ENCODE assay signal across 11 cellular contexts in the genomic region with DNA sequence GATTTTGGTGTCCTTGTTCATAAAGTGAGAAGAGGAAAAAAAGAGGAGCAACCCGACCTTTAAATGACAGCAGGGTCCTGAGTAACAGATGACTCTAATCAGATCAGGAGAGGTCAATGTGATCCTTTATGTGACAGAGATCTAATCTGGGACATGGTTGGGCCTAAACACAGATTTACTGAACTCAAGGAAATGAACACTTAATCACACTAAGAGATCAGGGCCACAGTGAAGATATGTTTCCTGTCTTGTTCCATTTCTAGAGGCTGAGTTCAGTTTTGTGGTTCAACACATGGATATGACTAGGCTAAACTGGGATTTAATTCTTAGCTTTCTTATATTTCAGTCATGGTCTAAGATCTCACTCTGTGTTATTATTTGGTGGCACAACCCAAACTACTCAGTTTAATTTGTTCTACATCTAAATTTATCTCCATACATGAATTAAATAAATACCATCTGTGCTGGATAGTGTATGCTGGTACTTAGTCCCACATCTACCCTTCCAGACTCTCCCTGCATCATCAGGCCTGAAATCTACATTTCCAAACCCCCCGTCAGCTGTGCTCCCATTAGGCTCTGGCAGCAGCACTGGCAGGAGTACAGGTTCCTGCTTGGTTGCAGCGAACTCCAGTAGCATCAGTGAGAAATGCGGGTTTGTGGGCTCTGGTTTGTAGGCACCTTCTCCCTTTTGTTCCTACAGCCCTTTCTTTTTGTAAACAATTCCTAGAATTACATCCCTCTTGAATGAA. TPM values are rescaled to one million over a fixed set of nuclear protein-coding genes. Genes with fewer than 3 reads are reported as not detected.
A peak's percentile ranks its signal among the peaks of the same experiment; 100 is the strongest.
DNase-seq lines count a peak whose midpoint lies in the region; ATAC-seq and TF ChIP-seq lines count a peak whose summit lies in the region.
"Had no signal": no experiment of that assay in that cellular context is flagged by ENCODE, and none has a peak within 500 bp of the region (broad histone marks: within the 10 kb centered on the region; RNA-seq: fewer than 3 reads in every experiment).

No MANE protein-coding gene starts in this region.

- peak overlapping the region in 6 of 11 experiments; percentile 4 to 52 (median 34); a peak in 7 of 22 replicates for H3K27ac ChIP-seq in BLaER1 treated with 17β-estradiol and CSF1 and Interleukin-3, amounts not matched to agents 10 nM and 100 nM
- peak overlapping the region; percentile 30; the same call in 1 of the 2 replicates for H3K27ac ChIP-seq in DND-41 (ENCODE audit: low read length)
- H3K27ac ChIP-seq: ascending aorta had no signal

- H3K4me2 ChIP-seq in BLaER1 treated with 17β-estradiol and CSF1 and Interleukin-3, amounts not matched to agents 10 nM and 100 nM: peak overlapping the region; percentile 20 to 61 (median 52); a peak in 21 of 22 replicates
- peak overlapping the region; percentile 16; the same call in 1 of the 2 replicates for H3K4me2 ChIP-seq in DND-41 (ENCODE audit: insufficient read depth, low read length)

- H3K9ac ChIP-seq in BLaER1 treated with 17β-estradiol and CSF1 and Interleukin-3, amounts not matched to agents 10 nM and 100 nM: peak overlapping the region in 1 of 11 experiments; percentile 4; a peak in 1 of 22 replicates
- H3K9ac ChIP-seq in DND-41 (ENCODE audit: low read depth, low read length): no peak overlapping the region

- H3K36me3 ChIP-seq in BLaER1 treated with 17β-estradiol and CSF1 and Interleukin-3, amounts not matched to agents 10 nM and 100 nM: peaks cover 0 to 11% (median 0%) of the 10 kb centered on the region in 11 experiments; a peak in 1 of 22 replicates
- H3K36me3 ChIP-seq in DND-41 (ENCODE audit: insufficient read depth, low read length): peaks cover 2% of the 10 kb centered on the region; the same call in 1 of the 2 replicates
- H3K36me3 ChIP-seq: ascending aorta had no signal

- peaks cover 100% of the 10 kb centered on the region for H3K79me2 ChIP-seq in DND-41 (ENCODE audit: insufficient read depth, low read length)

- TF ChIP-seq CTCF in DND-41 (IDR thresholded peaks at IDR 0.05; ENCODE audit: borderline replicate concordance, extremely low read depth, low read length, poor library complexity, severe bottlenecking): no peak
- no peak for TF ChIP-seq CTCF in fibroblast of villous mesenchyme (IDR thresholded peaks at IDR 0.05; ENCODE audit: insufficient read depth, low read depth, low read length)

- H3K4me3 ChIP-seq in BLaER1 treated with 17β-estradiol and CSF1 and Interleukin-3, amounts not matched to agents 10 nM and 100 nM: no peak overlapping the region
- H3K4me3 ChIP-seq in DND-41 (ENCODE audit: low read depth in 1 of 2, low read length in 2 of 2) (no peak overlapping the region), fibroblast of villous mesenchyme (ENCODE audit: low read depth, low read length) (no peak overlapping the region)
- H3K4me3 ChIP-seq: ascending aorta had no signal

- H4K20me1 ChIP-seq in BLaER1 treated with 17β-estradiol and CSF1 and Interleukin-3, amounts not matched to agents 10 nM and 100 nM: peaks cover 0 to 57% (median 0%) of the 10 kb centered on the region in 11 experiments; a peak in 9 of 22 replicates
- H4K20me1 ChIP-seq in DND-41 (ENCODE audit: insufficient read depth, low read length): peaks cover 74% of the 10 kb centered on the region

- no peak for DNase-seq in DND-41
- peak; percentile 66 for DNase-seq in SK-N-DZ (ENCODE audit: low spot score)
- DNase-seq in fibroblast of villous mesenchyme (ENCODE audit: low read depth): peak; percentile 17
- no peak for DNase-seq in hepatic stellate cell (ENCODE audit: low spot score)
- DNase-seq in G401 (ENCODE audit: low spot score): no peak
- DNase-seq: mesendoderm, NCI-H1694, SHP77 had no signal

- in situ Hi-C loops in G401 (cut with HindIII; ENCODE audit: low sequenced_read_pairs): no loop called here

- peaks cover 37 to 58% (median 46%) of the 10 kb centered on the region in 10 experiments for H3K4me1 ChIP-seq in BLaER1 treated with 17β-estradiol and CSF1 and Interleukin-3, amounts not matched to agents 10 nM and 100 nM
- H3K4me1 ChIP-seq in DND-41 (ENCODE audit: insufficient read depth, low read length): peaks cover 22% of the 10 kb centered on the region
- H3K4me1 ChIP-seq: ascending aorta had no signal

- ATAC-seq in DND-41 (ENCODE audit: insufficient read depth, low read depth) (peak; percentile 81), HG03095 (IDR thresholded peaks at IDR 0.05; ENCODE audit: unreplicated experiment) (no peak)

- H2AFZ ChIP-seq in DND-41 (ENCODE audit: low read depth, low read length): no peak overlapping the region

- peaks cover 0 to 17% (median 7%) of the 10 kb centered on the region in 11 experiments; a peak in 9 of 22 replicates for H3K9me3 ChIP-seq in BLaER1 treated with 17β-estradiol and CSF1 and Interleukin-3, amounts not matched to agents 10 nM and 100 nM (replicated peaks in 1 of 11)
- no peaks in the 10 kb centered on the region for H3K9me3 ChIP-seq in DND-41 (ENCODE audit: insufficient read depth, low read length, severe bottlenecking)
- H3K9me3 ChIP-seq: ascending aorta had no signal

- H3K27me3 ChIP-seq in BLaER1 treated with 17β-estradiol and CSF1 and Interleukin-3, amounts not matched to agents 10 nM and 100 nM: no peaks in the 10 kb centered on the region
- no peaks in the 10 kb centered on the region for H3K27me3 ChIP-seq in DND-41 (ENCODE audit: insufficient read depth, low read length, poor library complexity)
- H3K27me3 ChIP-seq: ascending aorta had no signal

RNA-seq across cellular contexts. Expression of gene SFMBT1, which starts 22.6 kb away (rescaled TPM):
- 5.9 and 7.5 TPM in 2 replicates for polyA plus RNA-seq in SK-N-DZ (2014; cell fraction: cytosol; rRNA removed)
- 4.9 and 5.9 TPM in 2 replicates for polyA plus RNA-seq in SK-N-DZ (2014; cell fraction: nucleus; rRNA removed)
- total RNA-seq in fibroblast of villous mesenchyme: 3.9 and 4.8 TPM in 2 replicates
- total RNA-seq in G401 (2014; rRNA removed; shearing (Covaris generic)): 1.2 and 3.6 TPM in 2 replicates

Comparison
In these comparisons a context has a peak if more than half of its experiments do, and no peak if none do; other contexts are left out.
1. DNase-seq: peak in SK-N-DZ (single experiment) and fibroblast of villous mesenchyme (single experiment); none in DND-41 (single experiment), hepatic stellate cell (single experiment) and G401 (single experiment).